ENCODE assay signal across 21 cellular contexts in genomic region chr12:116542345-116542950, GRCh38. TPM values are rescaled to one million over a fixed set of nuclear protein-coding genes. Genes with fewer than 3 reads are reported as not detected.
A peak's percentile ranks its signal among the peaks of the same experiment; 100 is the strongest.
DNase-seq lines count a peak whose midpoint lies in the region; ATAC-seq, FAIRE-seq and TF ChIP-seq lines count a peak whose summit lies in the region.
"Had no signal": no experiment of that assay in that cellular context is flagged by ENCODE, and none has a peak within 500 bp of the region (broad histone marks: within the 10 kb centered on the region; RNA-seq: fewer than 3 reads in every experiment).

No MANE protein-coding gene starts in this region.

- no peaks in the 10 kb centered on the region for H3K27me3 Mint-ChIP-seq in CD4-positive, CD25-positive, alpha-beta regulatory T cell
- peaks cover 5% of the 10 kb centered on the region for H3K27me3 Mint-ChIP-seq in astrocyte (ENCODE audit: low read depth, unreplicated experiment)
- peaks cover 2% of the 10 kb centered on the region for H3K27me3 Mint-ChIP-seq in nephron progenitor cell (ENCODE audit: low read depth, poor library complexity)
- H3K27me3 Mint-ChIP-seq: activated B cell treated with CpG ODN at 0.5 μM for 24 hours; activated T-helper 17 cell treated with anti-CD3 and anti-CD28 coated beads, Interleukin-2, amount 50 U/mL, for 72 hours had no signal

- no peaks in the 10 kb centered on the region for H3K36me3 ChIP-seq in CD4-positive, CD25-positive, alpha-beta regulatory T cell (ENCODE audit: control insufficient read depth, insufficient read depth, low read length)
- H3K36me3 ChIP-seq in HEK293 (ENCODE audit: control insufficient read depth in 2 of 2, insufficient read depth in 1 of 2, low read length in 2 of 2) (no peaks in the 10 kb centered on the region), astrocyte (ENCODE audit: insufficient read depth, low read length) (no peaks in the 10 kb centered on the region)
- H3K36me3 ChIP-seq: BLaER1, esophagus muscularis mucosa, thoracic aorta had no signal

- H2AFZ ChIP-seq in astrocyte (ENCODE audit: low read depth, low read length), result no peak overlapping the region

- no peak for TF ChIP-seq CTCF in HEK293 (tag by site-specific recombination; IDR thresholded peaks at IDR 0.05)
- no peak for TF ChIP-seq CTCF in astrocyte (IDR thresholded peaks at IDR 0.05; ENCODE audit: insufficient read depth, low read depth, low read length)
- TF ChIP-seq CTCF in nephron progenitor cell (IDR thresholded peaks at IDR 0.05), result no peak

- no peak overlapping the region for H3K4me3 ChIP-seq in CD4-positive, CD25-positive, alpha-beta regulatory T cell (ENCODE audit: low read depth, low read length)
- H3K4me3 ChIP-seq in HEK293 (ENCODE audit: low read depth, low read length) (no peak overlapping the region), astrocyte (ENCODE audit: insufficient read depth, low read depth, low read length) (no peak overlapping the region)
- H3K4me3 ChIP-seq: BLaER1, esophagus muscularis mucosa, thoracic aorta had no signal

- no peaks in the 10 kb centered on the region for H3K36me3 Mint-ChIP-seq in CD4-positive, CD25-positive, alpha-beta regulatory T cell
- H3K36me3 Mint-ChIP-seq in astrocyte (ENCODE audit: low read depth, unreplicated experiment), result peaks cover 2% of the 10 kb centered on the region
- no peaks in the 10 kb centered on the region for H3K36me3 Mint-ChIP-seq in nephron progenitor cell (ENCODE audit: low read depth)
- H3K36me3 Mint-ChIP-seq: immature natural killer cell had no signal

- no peak for ATAC-seq in CD4-positive, CD25-positive, alpha-beta regulatory T cell (ENCODE audit: low read depth in 2 of 2)
- no peak for ATAC-seq in GM21381 (IDR thresholded peaks at IDR 0.05; ENCODE audit: unreplicated experiment)
- no peak for ATAC-seq in HG03469 (IDR thresholded peaks at IDR 0.05; ENCODE audit: unreplicated experiment)
- no peak for ATAC-seq in GM19023 (IDR thresholded peaks at IDR 0.05; ENCODE audit: unreplicated experiment)
- ATAC-seq: activated T-helper 17 cell treated with anti-CD3 and anti-CD28 coated beads, Interleukin-2, amount 50 U/mL, for 72 hours had no signal

- peaks cover 0 to 9% (median 3%) of the 10 kb centered on the region in 4 donors for H3K4me1 Mint-ChIP-seq in CD4-positive, CD25-positive, alpha-beta regulatory T cell
- H3K4me1 Mint-ChIP-seq in astrocyte (ENCODE audit: low read depth, unreplicated experiment) (peaks cover 21% of the 10 kb centered on the region), nephron progenitor cell (peaks cover 70% of the 10 kb centered on the region)
- H3K4me1 Mint-ChIP-seq: immature natural killer cell had no signal

- H3K4me3 Mint-ChIP-seq in CD4-positive, CD25-positive, alpha-beta regulatory T cell, result no peak overlapping the region
- H3K4me3 Mint-ChIP-seq in astrocyte (ENCODE audit: unreplicated experiment) (peak overlapping the region; percentile 31), nephron progenitor cell (peak overlapping the region; percentile 21)
- H3K4me3 Mint-ChIP-seq: activated B cell treated with CpG ODN at 0.5 μM for 24 hours; activated T-helper 17 cell treated with anti-CD3 and anti-CD28 coated beads, Interleukin-2, amount 50 U/mL, for 72 hours; immature natural killer cell had no signal

- H3K9ac ChIP-seq in astrocyte (ENCODE audit: low read length), result no peak overlapping the region
- H3K9ac ChIP-seq: BLaER1 had no signal

- H3K9me3 ChIP-seq in CD4-positive, CD25-positive, alpha-beta regulatory T cell (ENCODE audit: control insufficient read depth in 2 of 2, low read length in 2 of 2), result no peaks in the 10 kb centered on the region
- H3K9me3 ChIP-seq in HEK293 (ENCODE audit: control insufficient read depth, insufficient read depth, low read depth, low read length) (no peaks in the 10 kb centered on the region), astrocyte (ENCODE audit: insufficient read depth, low read depth, low read length) (no peaks in the 10 kb centered on the region)
- H3K9me3 ChIP-seq: BLaER1, esophagus muscularis mucosa, thoracic aorta had no signal

- no peaks in the 10 kb centered on the region for H3K79me2 ChIP-seq in astrocyte (ENCODE audit: insufficient read depth, low read length)

- peaks cover 0 to 3% (median 0%) of the 10 kb centered on the region in 7 donors for H3K9me3 Mint-ChIP-seq in CD4-positive, CD25-positive, alpha-beta regulatory T cell
- H3K9me3 Mint-ChIP-seq in astrocyte (ENCODE audit: unreplicated experiment) (no peaks in the 10 kb centered on the region), nephron progenitor cell (no peaks in the 10 kb centered on the region)
- H3K9me3 Mint-ChIP-seq: activated T-helper 17 cell treated with anti-CD3 and anti-CD28 coated beads, Interleukin-2, amount 50 U/mL, for 72 hours; immature natural killer cell had no signal

- H4K20me1 ChIP-seq in astrocyte (ENCODE audit: insufficient read depth, low read length), result no peaks in the 10 kb centered on the region
- H4K20me1 ChIP-seq: BLaER1 had no signal

- H3K27me3 ChIP-seq in CD4-positive, CD25-positive, alpha-beta regulatory T cell (ENCODE audit: control insufficient read depth, insufficient read depth, low read length), result no peaks in the 10 kb centered on the region
- no peaks in the 10 kb centered on the region for H3K27me3 ChIP-seq in astrocyte (ENCODE audit: insufficient read depth, low read length)
- H3K27me3 ChIP-seq: BLaER1, esophagus muscularis mucosa had no signal

- H3K27ac Mint-ChIP-seq in CD4-positive, CD25-positive, alpha-beta regulatory T cell, result peak overlapping the region in 2 of 3 donors; percentile 3 to 6
- H3K27ac Mint-ChIP-seq in astrocyte (ENCODE audit: unreplicated experiment) (no peak overlapping the region), nephron progenitor cell (peak overlapping the region; percentile 6)
- H3K27ac Mint-ChIP-seq: activated B cell treated with CpG ODN at 0.5 μM for 24 hours; activated T-helper 17 cell treated with anti-CD3 and anti-CD28 coated beads, Interleukin-2, amount 50 U/mL, for 72 hours; immature natural killer cell had no signal

- POLR2A ChIA-PET in HEK293 (lab: Yijun Ruan, JAX), result no interaction called here

- H3K27ac ChIP-seq in CD4-positive, CD25-positive, alpha-beta regulatory T cell (ENCODE audit: insufficient read depth, low read length, poor library complexity, severe bottlenecking), result no peak overlapping the region
- no peak overlapping the region for H3K27ac ChIP-seq in HEK293 (ENCODE audit: extremely low read depth, low read depth, low read length)
- no peak overlapping the region for H3K27ac ChIP-seq in astrocyte (ENCODE audit: low read depth, low read length)
- H3K27ac ChIP-seq: BLaER1, esophagus muscularis mucosa, thoracic aorta had no signal

- CTCF ChIA-PET in HEK293 (lab: Yijun Ruan, JAX), result interaction anchor here (0.5 kb wide), 1 partner anchor 204 kb away, joined by 3 read pairs; no protein-coding TSS in a partner anchor

- no peak overlapping the region for H3K4me2 ChIP-seq in astrocyte (ENCODE audit: low read length)
- H3K4me2 ChIP-seq: BLaER1 had no signal

- no peak for DNase-seq in CD4-positive, CD25-positive, alpha-beta regulatory T cell
- no peak for DNase-seq in astrocyte (ENCODE audit: low read depth)
- no peak for DNase-seq in nephron progenitor cell
- no peak for DNase-seq in DMS 273 (lab: John Stamatoyannopoulos, UW; ENCODE audit: unreplicated experiment)
- DNase-seq: activated B cell treated with CpG ODN at 0.5 μM for 24 hours; anterior cingulate cortex; DMS79; head of caudate nucleus; immature natural killer cell; mammary epithelial cell; RPMI8226; stimulated activated CD4-positive, alpha-beta T cell treated with anti-CD3 and anti-CD28 coated beads, Interleukin-2, amount 100 ng/mL, for 48 hours had no signal

- no peaks in the 10 kb centered on the region for H3K4me1 ChIP-seq in CD4-positive, CD25-positive, alpha-beta regulatory T cell (ENCODE audit: control insufficient read depth, insufficient read depth, low read length, poor library complexity, severe bottlenecking)
- H3K4me1 ChIP-seq in HEK293 (ENCODE audit: control insufficient read depth, insufficient read depth, low read length) (no peaks in the 10 kb centered on the region; the same call in 1 of the 2 replicates), astrocyte (ENCODE audit: insufficient read depth, low read length) (peaks cover 20% of the 10 kb centered on the region)

- no peak for FAIRE-seq in astrocyte (lab: Jason Lieb, UNC)
- FAIRE-seq: colon had no signal

TF ChIP-seq in HEK293, 187 proteins besides CTCF, POLR2A, EP300 and RAD21:
- TF ChIP-seq ZNF121 (tag by site-specific recombination; IDR thresholded peaks at IDR 0.05) (peak; percentile 75), ZBTB17 (tag by site-specific recombination; IDR thresholded peaks at IDR 0.05) (peak; percentile 12; the same call in 1 of the 2 replicates), KLF9 (tag by site-specific recombination; IDR thresholded peaks at IDR 0.05; ENCODE audit: low read depth) (no peak)
TF ChIP-seq in HEK293: peak in this region for 2.

RNA-seq across cellular contexts. Expression of gene MAP1LC3B2, which starts 16.7 kb away (rescaled TPM):
- 2.2 TPM for total RNA-seq in CD4-positive, CD25-positive, alpha-beta regulatory T cell
- polyA plus RNA-seq in CD4-positive, CD25-positive, alpha-beta regulatory T cell, result 10 to 100 TPM in 2 of 4 donors, 1 to 10 TPM in 2; 6.7 to 14.2 (median 10.2) TPM
- total RNA-seq in astrocyte, result 5.2 and 5.8 TPM in 2 replicates

Comparison
In these comparisons a context has a peak if more than half of its experiments do, and no peak if none do; other contexts are left out.
1. H3K4me3 Mint-ChIP-seq: peak in astrocyte (single experiment) and nephron progenitor cell (single experiment); none in CD4-positive, CD25-positive, alpha-beta regulatory T cell (0 of 4).